ENCODE assay signal across 16 cellular contexts in genomic region chr3:11799777-11800176, GRCh38.
"Had no signal": no experiment of that assay in that cellular context is flagged by ENCODE, and none has a peak within 500 bp of the region (broad histone marks: within the 10 kb centered on the region; RNA-seq: fewer than 3 reads in every experiment).

No MANE protein-coding gene starts in this region.

- DNase-seq: activated B cell treated with CpG ODN at 0.5 μM for 24 hours; activated CD4-positive, alpha-beta T cell treated with anti-CD3 and anti-CD28 coated beads, Interleukin-2, amount 50 U/mL, for 1 hour; activated effector memory CD4-positive, alpha-beta T cell treated with Interleukin-2 at 50 U/mL for 16 hours; activated T-cell treated with anti-CD3 and anti-CD28 coated beads, Interleukin-2, amount 50 U/mL, for 1 hour; anterior cingulate cortex; caudate nucleus; foreskin fibroblast; naive thymus-derived CD4-positive, alpha-beta T cell; retina; stimulated activated CD4-positive, alpha-beta T cell treated with anti-CD3 and anti-CD28 coated beads, Interleukin-1b, Interleukin-23, amount 100 ng/mL, for 48 hours; stimulated activated CD8-positive, alpha-beta memory T cell treated with anti-CD3 and anti-CD28 coated beads, Interleukin-4, amount 100 ng/mL, for 48 hours; stimulated activated naive CD4-positive, alpha-beta T cell treated with Interleukin-2 at 50 U/mL for 16 hours; thyroid gland; uterus had no signal

- ATAC-seq: naive thymus-derived CD4-positive, alpha-beta T cell had no signal

- H3K27me3 Mint-ChIP-seq: activated B cell treated with CpG ODN at 0.5 μM for 24 hours; memory B cell; naive thymus-derived CD4-positive, alpha-beta T cell had no signal

- H3K27ac Mint-ChIP-seq: activated B cell treated with CpG ODN at 0.5 μM for 24 hours, brain, memory B cell had no signal

- H3K4me1 Mint-ChIP-seq: activated B cell treated with CpG ODN at 0.5 μM for 24 hours, memory B cell had no signal

- H3K4me3 Mint-ChIP-seq: activated B cell treated with CpG ODN at 0.5 μM for 24 hours; brain; memory B cell; naive thymus-derived CD4-positive, alpha-beta T cell had no signal
